In genomic region chr2:148888003-148888501, GRCh38 we compare ENCODE assay signal across 7 cellular contexts. TPM values are rescaled to one million over a fixed set of nuclear protein-coding genes. Genes with fewer than 3 reads are reported as not detected.
DNase-seq lines count a peak whose midpoint lies in the region; ATAC-seq and TF ChIP-seq lines count a peak whose summit lies in the region.

No MANE protein-coding gene starts in this region.

- CTCF ChIA-PET in RWPE1 (lab: Yijun Ruan, JAX): no interaction called here

- no peak for TF ChIP-seq POLR2A in ovary (IDR thresholded peaks at IDR 0.05)

- peak overlapping the region; percentile 53 for H3K4me3 ChIP-seq in ectodermal cell (ENCODE audit: insufficient read depth, low read depth, low read length)
- H3K4me3 ChIP-seq in ovary: peak overlapping the region; percentile 18

- no peaks in the 10 kb centered on the region for H3K27me3 ChIP-seq in ectodermal cell (ENCODE audit: control insufficient read depth, insufficient read depth, low read length, poor library complexity, severe bottlenecking)
- H3K27me3 ChIP-seq in ovary: no peaks in the 10 kb centered on the region

- no peak for TF ChIP-seq CTCF in ovary (IDR thresholded peaks at IDR 0.05)
- TF ChIP-seq CTCF in RWPE1 (conservative IDR thresholded peaks at IDR 0.05; ENCODE audit: low read depth): no peak

- POLR2A ChIA-PET in RWPE1 (lab: Yijun Ruan, JAX; ENCODE audit: low non-redundant PET): no interaction called here

- no peak for TF ChIP-seq EP300 in ovary (IDR thresholded peaks at IDR 0.05)

- H3K36me3 ChIP-seq in ectodermal cell (ENCODE audit: control insufficient read depth, insufficient read depth, low read length) (peaks cover 5% of the 10 kb centered on the region), ovary (no peaks in the 10 kb centered on the region)

- no peak overlapping the region for H3K27ac ChIP-seq in ectodermal cell (ENCODE audit: insufficient read depth, low read depth, low read length, poor library complexity, severe bottlenecking)
- no peak overlapping the region for H3K27ac ChIP-seq in ovary
- no peak overlapping the region for H3K27ac ChIP-seq in RWPE1

- intact Hi-C loops in ovary (cut with DNase I): loop anchor here in 1 of 4 donors (5.0 kb wide), 1 partner anchor 91 kb away; no protein-coding TSS in a partner anchor

- WGBS in ectodermal cell, 2 experiments: 1% methylated on average over 34 of the region's 34 CpGs
- WGBS in ovary, 3 donors: 7 to 10% (median 10%) methylated on average over 26 to 34 of the region's 34 CpGs

- ATAC-seq in GM18511 (IDR thresholded peaks at IDR 0.05; ENCODE audit: unreplicated experiment) (peak; percentile 46), GM21723 (IDR thresholded peaks at IDR 0.05; ENCODE audit: unreplicated experiment) (no peak), GM21367 (IDR thresholded peaks at IDR 0.05; ENCODE audit: unreplicated experiment) (no peak)

- H3K4me1 ChIP-seq in ectodermal cell (ENCODE audit: control insufficient read depth, insufficient read depth, low read length): peaks cover 22% of the 10 kb centered on the region
- peaks cover 3% of the 10 kb centered on the region for H3K4me1 ChIP-seq in ovary (ENCODE audit: insufficient read depth)

- H3K9me3 ChIP-seq in ectodermal cell (ENCODE audit: control insufficient read depth, low read length) (peaks cover 7% of the 10 kb centered on the region), ovary (peaks cover 0 to under 1% of the 10 kb centered on the region in 2 donors)

- peak; percentile 71 for DNase-seq in NCI-H345 treated with DMSO at 0.1 percent for 48 hours (lab: John Stamatoyannopoulos, UW; ENCODE audit: unreplicated experiment)
- no peak for DNase-seq in ovary
- DNase-seq in RWPE1 (ENCODE audit: low spot score): no peak

RNA-seq across cellular contexts. Expression of gene KIF5C, which starts 13.0 kb away (rescaled TPM):
- polyA plus RNA-seq in ectodermal cell (2013, experiment 1 of 4): 55.0 TPM
- polyA plus RNA-seq in ectodermal cell (2013, experiment 2 of 4): 64.7 TPM
- polyA plus RNA-seq in ectodermal cell (2013, experiment 3 of 4): 41.6 TPM
- polyA plus RNA-seq in ectodermal cell (2013, experiment 4 of 4): 45.8 TPM
- 10 to 100 TPM in 1 of 7 donors, 1 to 10 TPM in 5, under 1 TPM in 1; 0.73 to 18.7 (median 4.3) TPM for total RNA-seq in ovary
- 1 to 10 TPM; 1.2 to 3.3 TPM for polyA plus RNA-seq in ovary
